ENCODE assay signal across 10 cellular contexts in genomic region chr5:96247097-96247675, GRCh38.
A peak's percentile ranks its signal among the peaks of the same experiment; 100 is the strongest.
DNase-seq lines count a peak whose midpoint lies in the region; ATAC-seq and TF ChIP-seq lines count a peak whose summit lies in the region.
"Had no signal": no experiment of that assay in that cellular context is flagged by ENCODE, and none has a peak within 500 bp of the region (broad histone marks: within the 10 kb centered on the region; RNA-seq: fewer than 3 reads in every experiment).

No MANE protein-coding gene starts in this region.

- H3K36me3 ChIP-seq in ascending aorta (no peaks in the 10 kb centered on the region), heart left ventricle (no peaks in the 10 kb centered on the region)

- H3K9me3 ChIP-seq in ascending aorta: no peaks in the 10 kb centered on the region
- peaks cover 0 to 3% (median 0%) of the 10 kb centered on the region in 12 donors for H3K9me3 ChIP-seq in heart left ventricle

- H3K36me3 Mint-ChIP-seq in effector memory CD8-positive, alpha-beta T cell (ENCODE audit: insufficient read depth): no peaks in the 10 kb centered on the region
- H3K36me3 Mint-ChIP-seq in activated T-helper 1 cell treated with anti-CD3 and anti-CD28 coated beads, Interleukin-12 subunit alpha, Interleukin-12 subunit beta, Interleukin-2, Interleukin-4 antibody, amounts not matched to agents 30 ng/mL and 10 ng/mL and 1 ng/mL, durations not matched to agents 14 hours and 24 hours and 36 hours (ENCODE audit: low read depth): no peaks in the 10 kb centered on the region
- no peaks in the 10 kb centered on the region for H3K36me3 Mint-ChIP-seq in activated CD8-positive, alpha-beta T cell treated with anti-CD3 and anti-CD28 coated beads, Interleukin-2, amount 10 ng/mL, durations not matched to agents 7 days and 5 days (ENCODE audit: low read depth)

- H3K27ac Mint-ChIP-seq in effector memory CD8-positive, alpha-beta T cell: no peak overlapping the region
- H3K27ac Mint-ChIP-seq in activated T-helper 1 cell treated with anti-CD3 and anti-CD28 coated beads, Interleukin-12 subunit alpha, Interleukin-12 subunit beta, Interleukin-2, Interleukin-4 antibody, amounts not matched to agents 30 ng/mL and 10 ng/mL and 1 ng/mL, durations not matched to agents 14 hours and 24 hours and 36 hours: no peak overlapping the region
- H3K27ac Mint-ChIP-seq in activated CD8-positive, alpha-beta T cell treated with anti-CD3 and anti-CD28 coated beads, Interleukin-2, amount 10 ng/mL, durations not matched to agents 7 days and 5 days: no peak overlapping the region

- H3K4me1 Mint-ChIP-seq in effector memory CD8-positive, alpha-beta T cell (ENCODE audit: low read depth in 2 of 2): no peaks in the 10 kb centered on the region
- no peaks in the 10 kb centered on the region for H3K4me1 Mint-ChIP-seq in activated T-helper 1 cell treated with anti-CD3 and anti-CD28 coated beads, Interleukin-12 subunit alpha, Interleukin-12 subunit beta, Interleukin-2, Interleukin-4 antibody, amounts not matched to agents 30 ng/mL and 10 ng/mL and 1 ng/mL, durations not matched to agents 14 hours and 24 hours and 36 hours (ENCODE audit: low read depth)
- no peaks in the 10 kb centered on the region for H3K4me1 Mint-ChIP-seq in activated CD8-positive, alpha-beta T cell treated with anti-CD3 and anti-CD28 coated beads, Interleukin-2, amount 10 ng/mL, durations not matched to agents 7 days and 5 days (ENCODE audit: low read depth)

- H3K4me1 ChIP-seq in ascending aorta: peaks cover 4 to 27% of the 10 kb centered on the region in 2 donors
- H3K4me1 ChIP-seq in heart left ventricle: peaks cover 0 to 44% (median 15%) of the 10 kb centered on the region in 12 donors

- H3K9me3 Mint-ChIP-seq in effector memory CD8-positive, alpha-beta T cell: no peaks in the 10 kb centered on the region
- H3K9me3 Mint-ChIP-seq in activated T-helper 1 cell treated with anti-CD3 and anti-CD28 coated beads, Interleukin-12 subunit alpha, Interleukin-12 subunit beta, Interleukin-2, Interleukin-4 antibody, amounts not matched to agents 30 ng/mL and 10 ng/mL and 1 ng/mL, durations not matched to agents 14 hours and 24 hours and 36 hours: no peaks in the 10 kb centered on the region
- no peaks in the 10 kb centered on the region for H3K9me3 Mint-ChIP-seq in activated CD8-positive, alpha-beta T cell treated with anti-CD3 and anti-CD28 coated beads, Interleukin-2, amount 10 ng/mL, durations not matched to agents 7 days and 5 days (ENCODE audit: insufficient read depth)

- peak; percentile 88 to 96 (median 95) for ATAC-seq in heart left ventricle
- ATAC-seq in effector memory CD8-positive, alpha-beta T cell (replicated peaks): no peak
- no peak for ATAC-seq in activated CD8-positive, alpha-beta T cell treated with anti-CD3 and anti-CD28 coated beads, Interleukin-2, amount 10 ng/mL, durations not matched to agents 7 days and 5 days

- H3K4me3 ChIP-seq in ascending aorta (peak overlapping the region in 1 of 2 donors; percentile 46), heart left ventricle (peak overlapping the region in 1 of 12 donors; percentile 1)

- intact Hi-C loops in ascending aorta (cut with DNase I): no loop called here
- intact Hi-C loops in heart left ventricle (cut with DNase I): loop anchor here in 4 of 10 donors (1.0 to 10.0 kb wide), 7 partner anchors 45 to 390 kb away; partner anchors contain the start of gene ELL2 (in 1 of the 4)
- intact Hi-C loops in activated T-helper 1 cell treated with anti-CD3 and anti-CD28 coated beads, Interleukin-12 subunit alpha, Interleukin-12 subunit beta, Interleukin-2, Interleukin-4 antibody, amounts not matched to agents 30 ng/mL and 10 ng/mL and 1 ng/mL, durations not matched to agents 14 hours and 24 hours and 36 hours (cut with micrococcal nuclease): no loop called here

- CTCF ChIA-PET in activated CD8-positive, alpha-beta T cell treated with anti-CD3 and anti-CD28 coated beads, Interleukin-2, amount 10 ng/mL, durations not matched to agents 7 days and 5 days (lab: Charles Lee): no interaction called here

- H3K27me3 Mint-ChIP-seq in effector memory CD8-positive, alpha-beta T cell: peaks cover 20 to 29% of the 10 kb centered on the region in 2 donors
- H3K27me3 Mint-ChIP-seq in activated T-helper 1 cell treated with anti-CD3 and anti-CD28 coated beads, Interleukin-12 subunit alpha, Interleukin-12 subunit beta, Interleukin-2, Interleukin-4 antibody, amounts not matched to agents 30 ng/mL and 10 ng/mL and 1 ng/mL, durations not matched to agents 14 hours and 24 hours and 36 hours (ENCODE audit: insufficient read depth): peaks cover 13% of the 10 kb centered on the region
- H3K27me3 Mint-ChIP-seq in activated CD8-positive, alpha-beta T cell treated with anti-CD3 and anti-CD28 coated beads, Interleukin-2, amount 10 ng/mL, durations not matched to agents 7 days and 5 days (ENCODE audit: low read depth): peaks cover 7% of the 10 kb centered on the region

- no peak for TF ChIP-seq CTCF in ascending aorta (IDR thresholded peaks at IDR 0.05)
- TF ChIP-seq CTCF in heart left ventricle (IDR thresholded peaks at IDR 0.05): no peak

- POLR2A ChIA-PET in activated CD8-positive, alpha-beta T cell treated with anti-CD3 and anti-CD28 coated beads, Interleukin-2, amount 10 ng/mL, durations not matched to agents 7 days and 5 days (lab: Charles Lee): no interaction called here

- H3K4me3 Mint-ChIP-seq in effector memory CD8-positive, alpha-beta T cell: no peak overlapping the region
- no peak overlapping the region for H3K4me3 Mint-ChIP-seq in activated T-helper 1 cell treated with anti-CD3 and anti-CD28 coated beads, Interleukin-12 subunit alpha, Interleukin-12 subunit beta, Interleukin-2, Interleukin-4 antibody, amounts not matched to agents 30 ng/mL and 10 ng/mL and 1 ng/mL, durations not matched to agents 14 hours and 24 hours and 36 hours
- H3K4me3 Mint-ChIP-seq in activated CD8-positive, alpha-beta T cell treated with anti-CD3 and anti-CD28 coated beads, Interleukin-2, amount 10 ng/mL, durations not matched to agents 7 days and 5 days: no peak overlapping the region

- DNase-seq in EH (ENCODE audit: low read depth) (peak; percentile 68), ascending aorta (ENCODE audit: low spot score in 2 of 2) (peak; percentile 21 to 90), heart left ventricle (peak in 4 of 5 donors; percentile 10 to 52 (median 44)), retina (peak; percentile 17), NCI-H1436 (lab: John Stamatoyannopoulos, UW) (no peak)
- no peak for DNase-seq in effector memory CD8-positive, alpha-beta T cell
- no peak for DNase-seq in activated T-helper 1 cell treated with anti-CD3 and anti-CD28 coated beads, Interleukin-12 subunit alpha, Interleukin-12 subunit beta, Interleukin-2, Interleukin-4 antibody, amounts not matched to agents 30 ng/mL and 10 ng/mL and 1 ng/mL, durations not matched to agents 14 hours and 24 hours and 36 hours (ENCODE audit: low spot score)
- DNase-seq in activated CD8-positive, alpha-beta T cell treated with anti-CD3 and anti-CD28 coated beads, Interleukin-2, amount 10 ng/mL, durations not matched to agents 7 days and 5 days: no peak
- DNase-seq: activated CD4-positive, CD25-positive, alpha-beta regulatory T cell; GDM1 had no signal

- H3K27ac ChIP-seq in ascending aorta (peak overlapping the region; percentile 85 to 88), heart left ventricle (peak overlapping the region; percentile 51 to 81 (median 74))

- H3K27me3 ChIP-seq in ascending aorta (no peaks in the 10 kb centered on the region), heart left ventricle (no peaks in the 10 kb centered on the region)

- TF ChIP-seq POLR2A in heart left ventricle (IDR thresholded peaks at IDR 0.05): no peak

- 27 to 50% (median 29%) methylated on average over 3 to 4 of the region's 4 CpGs for WGBS in heart left ventricle, 4 donors

Comparison
In these comparisons a context has a peak if more than half of its experiments do, and no peak if none do; other contexts are left out.
1. DNase-seq: peak in EH (single experiment), ascending aorta (2 of 2), heart left ventricle (4 of 5) and retina (single experiment); none in NCI-H1436 (single experiment), effector memory CD8-positive, alpha-beta T cell (0 of 3), activated T-helper 1 cell treated with anti-CD3 and anti-CD28 coated beads, Interleukin-12 subunit alpha, Interleukin-12 subunit beta, Interleukin-2, Interleukin-4 antibody, amounts not matched to agents 30 ng/mL and 10 ng/mL and 1 ng/mL, durations not matched to agents 14 hours and 24 hours and 36 hours (single experiment) and activated CD8-positive, alpha-beta T cell treated with anti-CD3 and anti-CD28 coated beads, Interleukin-2, amount 10 ng/mL, durations not matched to agents 7 days and 5 days (single experiment).
2. ATAC-seq: peak in heart left ventricle (4 of 4); none in effector memory CD8-positive, alpha-beta T cell (single experiment) and activated CD8-positive, alpha-beta T cell treated with anti-CD3 and anti-CD28 coated beads, Interleukin-2, amount 10 ng/mL, durations not matched to agents 7 days and 5 days (single experiment).